ENCODE assay signal across 22 cellular contexts in the genomic region with DNA sequence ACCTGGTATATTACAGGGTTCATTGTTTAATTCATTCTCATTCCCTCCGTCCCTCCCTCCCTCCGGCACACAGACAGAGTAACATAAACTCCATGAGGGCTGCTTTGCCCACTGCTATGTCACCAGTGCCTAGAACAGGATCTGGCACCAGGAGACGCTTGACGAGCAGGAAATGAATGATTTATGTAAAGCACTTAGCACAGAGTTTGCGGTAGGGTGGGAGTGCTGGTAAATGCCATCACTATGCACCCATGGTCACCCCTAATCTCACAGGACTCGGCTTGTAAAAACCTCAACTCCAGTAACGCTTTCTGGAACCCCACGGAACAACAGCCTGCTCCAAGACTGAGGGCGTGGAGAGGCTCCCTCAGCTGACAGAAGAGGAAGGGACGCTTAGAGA.
DNase-seq lines count a peak whose midpoint lies in the region; ATAC-seq and TF ChIP-seq lines count a peak whose summit lies in the region.
"Had no signal": no experiment of that assay in that cellular context is flagged by ENCODE, and none has a peak within 500 bp of the region (broad histone marks: within the 10 kb centered on the region; RNA-seq: fewer than 3 reads in every experiment).

No MANE protein-coding gene starts in this region.

- H3K9me3 ChIP-seq in A673 (ENCODE audit: low read depth, low read length, poor library complexity, severe bottlenecking) (no peaks in the 10 kb centered on the region), Karpas-422 (ENCODE audit: low read length) (no peaks in the 10 kb centered on the region), gastrocnemius medialis (no peaks in the 10 kb centered on the region)
- H3K9me3 ChIP-seq: A549, adrenal gland, HAP-1, left lung, SJCRH30 had no signal

- TF ChIP-seq CTCF in A673 (conservative IDR thresholded peaks at IDR 0.05; ENCODE audit: low read depth, low read length) (no peak), WTC11 (IDR thresholded peaks at IDR 0.05) (no peak), nephron progenitor cell (IDR thresholded peaks at IDR 0.05) (no peak), gastrocnemius medialis (IDR thresholded peaks at IDR 0.05 in 4 of 5, conservative IDR thresholded peaks at IDR 0.05 in 1 of 5) (no peak)

- H3K27me3 ChIP-seq in A673 (replicated peaks; ENCODE audit: insufficient read depth, low read depth, low read length, poor library complexity) (no peaks in the 10 kb centered on the region), Karpas-422 (ENCODE audit: low read length) (no peaks in the 10 kb centered on the region), gastrocnemius medialis (no peaks in the 10 kb centered on the region)
- H3K27me3 ChIP-seq: adrenal gland, SJCRH30 had no signal

- ATAC-seq in WTC11, result 0 out of 2 replicates have a peak, but pooled peaks have one; percentile 11
- no peak for ATAC-seq in gastrocnemius medialis
- ATAC-seq in Right ventricle myocardium inferior, result no peak
- ATAC-seq: left lung; natural killer cell treated with Interleukin-12 subunit alpha and Interleukin-12 subunit beta and Interleukin-15 and Interleukin-18, amount 100 ng/mL, for 72 hours; Panc1; T-cell had no signal

- H3K4me1 ChIP-seq in A673 (ENCODE audit: insufficient read depth, low read length, poor library complexity, severe bottlenecking), result peaks cover 28% of the 10 kb centered on the region
- H3K4me1 ChIP-seq in Karpas-422 (ENCODE audit: low read length), result peaks cover 43% of the 10 kb centered on the region
- H3K4me1 ChIP-seq in gastrocnemius medialis, result no peaks in the 10 kb centered on the region
- H3K4me1 ChIP-seq: A549, adrenal gland, SJCRH30 had no signal

- POLR2A ChIA-PET in A673 (lab: Charles Lee; ENCODE audit: low non-redundant PET), result no interaction called here
- POLR2A ChIA-PET in WTC11 (lab: Charles Lee), result no interaction called here
- POLR2A ChIA-PET in HEK293T (lab: Yijun Ruan, JAX), result no interaction called here

- BruUV-seq in A673 (replicated peaks; lab: Mats Ljungman, UMichigan), result no TSS peak

- H3K36me3 Mint-ChIP-seq in WTC11, result no peaks in the 10 kb centered on the region
- H3K36me3 Mint-ChIP-seq in nephron progenitor cell (ENCODE audit: low read depth), result no peaks in the 10 kb centered on the region
- H3K36me3 Mint-ChIP-seq: natural killer cell treated with Interleukin-12 subunit alpha and Interleukin-12 subunit beta and Interleukin-15 and Interleukin-18, amount 100 ng/mL, for 72 hours; T-cell had no signal

- H3K4me3 ChIP-seq in A673 (ENCODE audit: low read depth, low read length, poor library complexity, severe bottlenecking) (no peak overlapping the region), Karpas-422 (ENCODE audit: low read length) (no peak overlapping the region; the same call in 1 of the 2 replicates), gastrocnemius medialis (no peak overlapping the region)
- H3K4me3 ChIP-seq: A549, adrenal gland, HAP-1, left lung, SJCRH30 had no signal

- intact Hi-C loops in A673 (cut with micrococcal nuclease; ENCODE audit: unreplicated experiment) (no loop called here), gastrocnemius medialis (cut with DNase I; ENCODE audit: low total_unique reads) (no loop called here), Right ventricle myocardium inferior (cut with DNase I) (no loop called here)

- no peaks in the 10 kb centered on the region for H3K27me3 Mint-ChIP-seq in WTC11 (ENCODE audit: low read depth)
- peaks cover 3% of the 10 kb centered on the region for H3K27me3 Mint-ChIP-seq in nephron progenitor cell (ENCODE audit: low read depth, poor library complexity)

- in situ Hi-C loops in gastrocnemius medialis (cut with MboI; ENCODE audit: low sequenced_read_pairs in 4 of 4), result no loop called here

- H3K27ac Mint-ChIP-seq in WTC11, result peak overlapping the region; percentile 22; the same call in 1 of the 2 replicates
- peak overlapping the region; percentile 16 for H3K27ac Mint-ChIP-seq in nephron progenitor cell
- H3K27ac Mint-ChIP-seq: natural killer cell treated with Interleukin-12 subunit alpha and Interleukin-12 subunit beta and Interleukin-15 and Interleukin-18, amount 100 ng/mL, for 72 hours; T-cell had no signal

- H3K4me3 Mint-ChIP-seq in WTC11 (no peak overlapping the region), nephron progenitor cell (peak overlapping the region; percentile 34)
- H3K4me3 Mint-ChIP-seq: natural killer cell treated with Interleukin-12 subunit alpha and Interleukin-12 subunit beta and Interleukin-15 and Interleukin-18, amount 100 ng/mL, for 72 hours; T-cell had no signal

- H3K27ac ChIP-seq in A673 (ENCODE audit: low read depth, low read length, poor library complexity, severe bottlenecking), result no peak overlapping the region
- no peak overlapping the region for H3K27ac ChIP-seq in Karpas-422 (ENCODE audit: low read length)
- no peak overlapping the region for H3K27ac ChIP-seq in gastrocnemius medialis
- H3K27ac ChIP-seq: A549, adrenal gland, HL-60, left lung, SJCRH30 had no signal

- CTCF ChIA-PET in A673 (lab: Charles Lee), result no interaction called here
- CTCF ChIA-PET in WTC11 (lab: Charles Lee), result interaction anchor here (1.2 kb wide), 1 partner anchor 62 kb away, joined by 5 read pairs; no protein-coding TSS in a partner anchor
- CTCF ChIA-PET in HEK293T (lab: Yijun Ruan, JAX), result no interaction called here

- no peak overlapping the region for H2AFZ ChIP-seq in Karpas-422 (ENCODE audit: low read length)

- H3K79me2 ChIP-seq in Karpas-422 (ENCODE audit: low read length), result no peaks in the 10 kb centered on the region

- DNase-seq in A673 (ENCODE audit: low spot score), result peak; percentile 63
- DNase-seq in Karpas-422, result peak; percentile 57
- DNase-seq in WTC11 (ENCODE audit: low spot score), result no peak
- DNase-seq in nephron progenitor cell, result no peak
- no peak for DNase-seq in activated CD4-positive, CD25-positive, alpha-beta regulatory T cell treated with anti-CD3 and anti-CD28 coated beads, Interleukin-2, amount 50 U/mL, for 72 hours
- DNase-seq in gastrocnemius medialis, result no peak
- no peak for DNase-seq in Right ventricle myocardium inferior (ENCODE audit: missing footprints)
- no peak for DNase-seq in HEK293T (ENCODE audit: extremely low spot score)
- DNase-seq: activated CD8-positive, alpha-beta memory T cell treated with anti-CD3 and anti-CD28 coated beads for 24 hours; activated T-cell treated with anti-CD3 and anti-CD28 coated beads, Interleukin-2, amount 50 U/mL, for 1 hour; adrenal gland; C1 segment of cervical spinal cord; left lung; midbrain; SJCRH30; T-cell; trophoblast cell had no signal

- peaks cover 49% of the 10 kb centered on the region for H3K4me1 Mint-ChIP-seq in WTC11
- H3K4me1 Mint-ChIP-seq in nephron progenitor cell, result peaks cover 93% of the 10 kb centered on the region

- no peak for TF ChIP-seq POLR2A in gastrocnemius medialis (IDR thresholded peaks at IDR 0.05)

- peak overlapping the region; percentile 42 for H3K4me2 ChIP-seq in Karpas-422 (ENCODE audit: low read depth, low read length, poor library complexity, severe bottlenecking)
- H3K4me2 ChIP-seq: A549 had no signal

- H3K9me3 Mint-ChIP-seq in WTC11, result no peaks in the 10 kb centered on the region
- no peaks in the 10 kb centered on the region for H3K9me3 Mint-ChIP-seq in nephron progenitor cell
- H3K9me3 Mint-ChIP-seq: natural killer cell treated with Interleukin-12 subunit alpha and Interleukin-12 subunit beta and Interleukin-15 and Interleukin-18, amount 100 ng/mL, for 72 hours; T-cell had no signal

- no peaks in the 10 kb centered on the region for H4K20me1 ChIP-seq in Karpas-422 (ENCODE audit: insufficient read depth, low read depth, low read length)

- H3K9me2 ChIP-seq in Karpas-422 (replicated peaks; ENCODE audit: insufficient read depth, low read length), result no peaks in the 10 kb centered on the region

- no peak overlapping the region for H3K9ac ChIP-seq in Karpas-422 (ENCODE audit: low read length)

- no peaks in the 10 kb centered on the region for H3K36me3 ChIP-seq in A673 (ENCODE audit: insufficient read depth, low read length, poor library complexity, severe bottlenecking)
- H3K36me3 ChIP-seq in Karpas-422 (ENCODE audit: insufficient read depth, low read length), result no peaks in the 10 kb centered on the region
- H3K36me3 ChIP-seq in gastrocnemius medialis, result no peaks in the 10 kb centered on the region
- H3K36me3 ChIP-seq: adrenal gland, HAP-1, left lung, SJCRH30 had no signal

TF ChIP-seq in WTC11, 78 proteins besides CTCF, POLR2A, EP300 and RAD21 (continues in another document):
- TF ChIP-seq E2F5 (CRISPR knock-in tag; IDR thresholded peaks at IDR 0.05), result no peak
- TF ChIP-seq, protein P1, sequence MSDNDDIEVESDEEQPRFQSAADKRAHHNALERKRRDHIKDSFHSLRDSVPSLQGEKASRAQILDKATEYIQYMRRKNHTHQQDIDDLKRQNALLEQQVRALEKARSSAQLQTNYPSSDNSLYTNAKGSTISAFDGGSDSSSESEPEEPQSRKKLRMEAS (CRISPR knock-in tag; IDR thresholded peaks at IDR 0.05), result no peak

TF ChIP-seq in HEK293T, 16 proteins besides CTCF, POLR2A, EP300 and RAD21:
- TF ChIP-seq FOXK2 (IDR thresholded peaks at IDR 0.05) (no peak), L3MBTL2 (conservative IDR thresholded peaks at IDR 0.05) (no peak), NFRKB (IDR thresholded peaks at IDR 0.05) (no peak), TARDBP (IDR thresholded peaks at IDR 0.05) (no peak), HDGF (IDR thresholded peaks at IDR 0.05; ENCODE audit: borderline replicate concordance) (no peak)
- TF ChIP-seq, protein P2, sequence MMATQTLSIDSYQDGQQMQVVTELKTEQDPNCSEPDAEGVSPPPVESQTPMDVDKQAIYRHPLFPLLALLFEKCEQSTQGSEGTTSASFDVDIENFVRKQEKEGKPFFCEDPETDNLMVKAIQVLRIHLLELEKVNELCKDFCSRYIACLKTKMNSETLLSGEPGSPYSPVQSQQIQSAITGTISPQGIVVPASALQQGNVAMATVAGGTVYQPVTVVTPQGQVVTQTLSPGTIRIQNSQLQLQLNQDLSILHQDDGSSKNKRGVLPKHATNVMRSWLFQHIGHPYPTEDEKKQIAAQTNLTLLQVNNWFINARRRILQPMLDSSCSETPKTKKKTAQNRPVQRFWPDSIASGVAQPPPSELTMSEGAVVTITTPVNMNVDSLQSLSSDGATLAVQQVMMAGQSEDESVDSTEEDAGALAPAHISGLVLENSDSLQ (IDR thresholded peaks at IDR 0.05), result no peak

Comparison
In these comparisons a context has a peak if more than half of its experiments do, and no peak if none do; other contexts are left out.
1. DNase-seq: peak in A673 (single experiment) and Karpas-422 (single experiment); none in WTC11 (single experiment), nephron progenitor cell (single experiment), activated CD4-positive, CD25-positive, alpha-beta regulatory T cell treated with anti-CD3 and anti-CD28 coated beads, Interleukin-2, amount 50 U/mL, for 72 hours (single experiment), gastrocnemius medialis (0 of 2), Right ventricle myocardium inferior (single experiment) and HEK293T (single experiment).